24 cellular contexts compared by ENCODE assay signal in the genomic region with DNA sequence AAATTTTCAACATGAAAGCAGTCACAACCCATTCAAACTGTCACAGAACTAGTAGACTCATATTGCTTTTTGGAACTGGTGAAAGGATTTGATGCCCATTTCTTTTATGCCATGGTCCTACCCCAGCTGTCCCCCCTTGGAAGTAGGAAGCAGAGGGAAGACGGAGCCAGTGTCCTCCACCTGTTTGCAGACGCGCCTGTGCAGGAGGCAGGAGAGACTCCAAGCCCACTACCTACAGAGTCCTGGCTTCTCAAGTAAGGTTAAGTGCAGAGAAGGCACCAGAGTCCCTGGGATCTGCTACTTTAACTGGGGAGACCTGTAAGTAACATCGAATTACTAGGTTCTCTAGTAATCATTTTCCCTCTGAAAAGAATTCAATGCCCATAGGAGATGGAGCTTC. TPM values are rescaled to one million over a fixed set of nuclear protein-coding genes. Genes with fewer than 3 reads are reported as not detected.
DNase-seq lines count a peak whose midpoint lies in the region; ATAC-seq, FAIRE-seq and TF ChIP-seq lines count a peak whose summit lies in the region.
"Had no signal": no experiment of that assay in that cellular context is flagged by ENCODE, and none has a peak within 500 bp of the region (broad histone marks: within the 10 kb centered on the region; RNA-seq: fewer than 3 reads in every experiment).

No MANE protein-coding gene starts in this region.

- no peaks in the 10 kb centered on the region for H3K9me3 Mint-ChIP-seq in T-helper 1 cell treated with Interleukin-12 subunit alpha and Interleukin-12 subunit beta and Interleukin-4 antibody, amounts not matched to agents 30 μg/mL and 1 μg/mL, for 36 hours

- H3K27me3 Mint-ChIP-seq in T-helper 1 cell treated with Interleukin-12 subunit alpha and Interleukin-12 subunit beta and Interleukin-4 antibody, amounts not matched to agents 30 μg/mL and 1 μg/mL, for 36 hours (ENCODE audit: low read depth) = no peaks in the 10 kb centered on the region

- WGBS in spleen, 5 donors = 96 to 98% (median 98%) methylated on average over 4 of the region's 4 CpGs
- WGBS in mammary epithelial cell (ENCODE audit: low coverage, missing lambda C conversion rate) = 98% methylated on average over 4 of the region's 4 CpGs

- in situ Hi-C loops in mammary epithelial cell (cut with MboI; ENCODE audit: low sequenced_read_pairs in 2 of 2) = no loop called here

- DNase-seq in T-helper 1 cell (no peak), Right ventricle myocardium inferior (ENCODE audit: missing footprints) (peak; percentile 54), right atrium auricular region (ENCODE audit: low spot score) (no peak), spleen (peak; percentile 44), mammary epithelial cell (no peak), H54 (ENCODE audit: insufficient read length, low spot score) (no peak)
- DNase-seq: 8988T, ACHN, BE2C, Calu3, DMS153, DND-41, NCI-H1048, NCI-H1417, NCI-H1694, NCI-H2029 treated with DMSO at 0.1 percent for 48 hours, NCI-H446 treated with DMSO at 0.1 percent for 48 hours, NCI-H526, NCI-H82, SIG-M5 had no signal

- H3K4me1 ChIP-seq in right atrium auricular region = peaks cover 0 to 18% of the 10 kb centered on the region in 2 donors
- H3K4me1 ChIP-seq in spleen = peaks cover 12 to 35% (median 25%) of the 10 kb centered on the region in 6 donors
- H3K4me1 ChIP-seq in mammary epithelial cell (ENCODE audit: insufficient read depth, low read length) = peaks cover 38% of the 10 kb centered on the region

- no peaks in the 10 kb centered on the region for H3K36me3 ChIP-seq in right atrium auricular region
- no peaks in the 10 kb centered on the region for H3K36me3 ChIP-seq in spleen
- no peaks in the 10 kb centered on the region for H3K36me3 ChIP-seq in mammary epithelial cell (ENCODE audit: insufficient read depth, low read length)
- H3K36me3 ChIP-seq: BE2C had no signal

- no peaks in the 10 kb centered on the region for H3K79me2 ChIP-seq in mammary epithelial cell (ENCODE audit: insufficient read depth, low read length)

- FAIRE-seq in H54 (lab: Jason Lieb, UNC) = no peak
- FAIRE-seq: GM12892 had no signal

- BruUV-seq in mammary epithelial cell (replicated peaks; lab: Mats Ljungman, UMichigan) = no TSS peak

- H3K4me2 ChIP-seq in mammary epithelial cell (ENCODE audit: insufficient read depth, low read depth, low read length) = no peak overlapping the region

- no peak overlapping the region for H3K4me3 Mint-ChIP-seq in T-helper 1 cell treated with Interleukin-12 subunit alpha and Interleukin-12 subunit beta and Interleukin-4 antibody, amounts not matched to agents 30 μg/mL and 1 μg/mL, for 36 hours
- H3K4me3 Mint-ChIP-seq: CD14-positive monocyte had no signal

- dilution Hi-C loops in mammary epithelial cell (cut with HindIII; ENCODE audit: low sequenced_read_pairs) = loop anchor here (5.0 kb wide), 2 partner anchors 43 to 103 kb away; no protein-coding TSS in a partner anchor

- no peak overlapping the region for H3K27ac ChIP-seq in right atrium auricular region
- H3K27ac ChIP-seq in spleen = no peak overlapping the region
- no peak overlapping the region for H3K27ac ChIP-seq in mammary epithelial cell (ENCODE audit: insufficient read depth, low read depth, low read length)

- H2AFZ ChIP-seq in mammary epithelial cell (ENCODE audit: low read depth, low read length) = no peak overlapping the region

- intact Hi-C loops in Right ventricle myocardium inferior (cut with DNase I) (loop anchor here (10.0 kb wide), 1 partner anchor 150 kb away; no protein-coding TSS in a partner anchor), spleen (cut with DNase I; ENCODE audit: low total_unique reads) (no loop called here), mammary epithelial cell (cut with micrococcal nuclease) (no loop called here)

- no peak for TF ChIP-seq CTCF in right atrium auricular region (IDR thresholded peaks at IDR 0.05)
- TF ChIP-seq CTCF in spleen (IDR thresholded peaks at IDR 0.05 in 8 of 11, conservative IDR thresholded peaks at IDR 0.05 in 3 of 11) = no peak
- TF ChIP-seq CTCF in mammary epithelial cell (conservative IDR thresholded peaks at IDR 0.05 in 1 of 2, IDR thresholded peaks at IDR 0.05 in 1 of 2; ENCODE audit: extremely low read depth in 1 of 2, insufficient read depth in 1 of 2, low read depth in 1 of 2, low read length in 2 of 2) = no peak

- no peaks in the 10 kb centered on the region for H4K20me1 ChIP-seq in mammary epithelial cell (ENCODE audit: insufficient read depth, low read length)

- no peaks in the 10 kb centered on the region for H3K27me3 ChIP-seq in right atrium auricular region
- H3K27me3 ChIP-seq in spleen (replicated peaks in 1 of 7) = no peaks in the 10 kb centered on the region
- no peaks in the 10 kb centered on the region for H3K27me3 ChIP-seq in mammary epithelial cell (ENCODE audit: insufficient read depth, low read length)
- H3K27me3 ChIP-seq: BE2C had no signal

- no peak for TF ChIP-seq POLR2A in spleen (IDR thresholded peaks at IDR 0.05)
- no peak for TF ChIP-seq POLR2A in H54 (IDR thresholded peaks at IDR 0.05; ENCODE audit: low read depth, low read length)

- H3K9ac ChIP-seq in mammary epithelial cell (ENCODE audit: insufficient read depth, low read length) = no peak overlapping the region

- H3K4me3 ChIP-seq in right atrium auricular region (no peak overlapping the region), spleen (no peak overlapping the region), mammary epithelial cell (replicated peaks in 1 of 3; ENCODE audit: insufficient read depth in 1 of 3, low read depth in 2 of 3, low read length in 3 of 3) (no peak overlapping the region)

- H3K4me1 Mint-ChIP-seq in T-helper 1 cell treated with Interleukin-12 subunit alpha and Interleukin-12 subunit beta and Interleukin-4 antibody, amounts not matched to agents 30 μg/mL and 1 μg/mL, for 36 hours (ENCODE audit: low read depth) = peaks cover 29% of the 10 kb centered on the region

- H3K36me3 Mint-ChIP-seq in T-helper 1 cell treated with Interleukin-12 subunit alpha and Interleukin-12 subunit beta and Interleukin-4 antibody, amounts not matched to agents 30 μg/mL and 1 μg/mL, for 36 hours (ENCODE audit: low read depth) = peaks cover 2% of the 10 kb centered on the region
- H3K36me3 Mint-ChIP-seq: CD14-positive monocyte had no signal

- H3K9me3 ChIP-seq in right atrium auricular region (no peaks in the 10 kb centered on the region), spleen (peaks cover 0 to 5% (median 0%) of the 10 kb centered on the region in 8 donors), mammary epithelial cell (replicated peaks; ENCODE audit: insufficient read depth, low read length) (peaks cover 8% of the 10 kb centered on the region)
- H3K9me3 ChIP-seq: BE2C had no signal

- CTCF ChIA-PET in mammary epithelial cell (lab: Charles Lee; ENCODE audit: low non-redundant PET) = no interaction called here

- ATAC-seq in Right ventricle myocardium inferior = no peak
- ATAC-seq: Panc1 had no signal

- H3K27ac Mint-ChIP-seq in T-helper 1 cell treated with Interleukin-12 subunit alpha and Interleukin-12 subunit beta and Interleukin-4 antibody, amounts not matched to agents 30 μg/mL and 1 μg/mL, for 36 hours = peak overlapping the region; percentile 43

RNA-seq across cellular contexts. Expression of gene DNMT3A, which starts 32.7 kb away (rescaled TPM):
- total RNA-seq in Right ventricle myocardium inferior (18.6 TPM), right atrium auricular region (1 to 10 TPM; 6.0 to 8.1 TPM), spleen (10 to 100 TPM; 28.4 to 64.6 (median 42.0) TPM), mammary epithelial cell (10 to 100 TPM in 1 of 2 donors, 1 to 10 TPM in 1; 9.6 to 14.2 TPM)
- polyA plus RNA-seq in spleen (10 to 100 TPM in 2 of 3 donors, 1 to 10 TPM in 1; 9.0 to 17.1 (median 10.5) TPM), mammary epithelial cell (1.7 TPM)
- 31.7 TPM for polyA minus RNA-seq in mammary epithelial cell

Comparison
In these comparisons a context has a peak if more than half of its experiments do, and no peak if none do; other contexts are left out.
1. DNase-seq: peak in Right ventricle myocardium inferior (single experiment) and spleen (single experiment); none in T-helper 1 cell (0 of 5), right atrium auricular region (single experiment), mammary epithelial cell (single experiment) and H54 (single experiment).